1 cellular context compared by ENCODE assay signal in the genomic region with DNA sequence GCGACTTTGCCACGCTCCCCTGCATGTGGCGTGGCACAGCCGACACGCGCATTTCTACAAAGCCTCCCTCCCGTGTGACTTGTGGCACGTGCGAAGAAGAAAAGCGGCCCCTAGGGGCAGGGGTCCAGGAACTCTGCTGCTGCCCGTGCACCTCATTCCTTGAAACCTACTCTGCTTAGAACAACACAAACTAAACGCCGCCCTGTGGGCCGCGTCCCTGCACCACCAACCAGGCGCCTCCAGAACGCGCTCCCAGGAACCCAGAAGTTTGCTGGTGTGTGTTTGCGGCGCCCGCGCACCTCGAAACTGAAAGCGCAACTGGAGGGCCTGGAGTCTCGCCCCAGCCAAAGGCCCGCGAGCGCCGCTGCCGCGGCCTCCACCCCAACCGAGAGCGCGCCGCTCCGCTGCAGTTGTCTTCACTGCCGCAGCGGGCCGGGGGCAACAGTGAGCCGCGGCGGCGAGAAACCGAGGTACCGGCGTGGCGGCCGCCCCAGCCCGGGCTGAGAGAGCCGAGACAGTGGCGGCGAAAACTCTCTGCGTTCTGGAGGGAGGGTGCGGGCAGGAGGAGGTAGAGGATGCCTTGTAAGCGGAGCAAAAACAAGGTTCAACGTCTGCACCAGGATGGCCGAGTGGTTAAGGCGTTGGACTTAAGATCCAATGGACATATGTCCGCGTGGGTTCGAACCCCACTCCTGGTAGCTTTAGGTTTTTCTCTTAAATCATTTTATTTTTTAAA.
A peak's percentile ranks its signal among the peaks of the same experiment; 100 is the strongest.
TF ChIP-seq lines count a peak whose summit lies in the region.

No MANE protein-coding gene starts in this region.

TF ChIP-seq in K562, 482 proteins besides CTCF, POLR2A, EP300 and RAD21 (continued from another document):
- TF ChIP-seq, protein P1, sequence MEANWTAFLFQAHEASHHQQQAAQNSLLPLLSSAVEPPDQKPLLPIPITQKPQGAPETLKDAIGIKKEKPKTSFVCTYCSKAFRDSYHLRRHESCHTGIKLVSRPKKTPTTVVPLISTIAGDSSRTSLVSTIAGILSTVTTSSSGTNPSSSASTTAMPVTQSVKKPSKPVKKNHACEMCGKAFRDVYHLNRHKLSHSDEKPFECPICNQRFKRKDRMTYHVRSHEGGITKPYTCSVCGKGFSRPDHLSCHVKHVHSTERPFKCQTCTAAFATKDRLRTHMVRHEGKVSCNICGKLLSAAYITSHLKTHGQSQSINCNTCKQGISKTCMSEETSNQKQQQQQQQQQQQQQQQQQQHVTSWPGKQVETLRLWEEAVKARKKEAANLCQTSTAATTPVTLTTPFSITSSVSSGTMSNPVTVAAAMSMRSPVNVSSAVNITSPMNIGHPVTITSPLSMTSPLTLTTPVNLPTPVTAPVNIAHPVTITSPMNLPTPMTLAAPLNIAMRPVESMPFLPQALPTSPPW (CRISPR knock-in tag; IDR thresholded peaks at IDR 0.05), result peak; percentile 83
- TF ChIP-seq ZNF3 (CRISPR knock-in tag; IDR thresholded peaks at IDR 0.05) (no peak), TEAD4 (IDR thresholded peaks at IDR 0.05; ENCODE audit: low read length) (peak; percentile 82), TEAD4 (CRISPR knock-in tag; IDR thresholded peaks at IDR 0.05; ENCODE audit: borderline replicate concordance) (peak; percentile 98), FOXJ2 (tag; IDR thresholded peaks at IDR 0.05) (peak; percentile 61; the same call in 1 of the 2 replicates), HDAC6 (IDR thresholded peaks at IDR 0.05; ENCODE audit: low read depth, low read length) (0 out of 2 replicates have a peak, but pooled peaks have one; percentile 70), RBM34 (IDR thresholded peaks at IDR 0.05; ENCODE audit: borderline replicate concordance, insufficient read depth, low read length) (0 out of 2 replicates have a peak, but pooled peaks have one; percentile 51)
